ENCODE assay signal across 1 cellular context in the genomic region with DNA sequence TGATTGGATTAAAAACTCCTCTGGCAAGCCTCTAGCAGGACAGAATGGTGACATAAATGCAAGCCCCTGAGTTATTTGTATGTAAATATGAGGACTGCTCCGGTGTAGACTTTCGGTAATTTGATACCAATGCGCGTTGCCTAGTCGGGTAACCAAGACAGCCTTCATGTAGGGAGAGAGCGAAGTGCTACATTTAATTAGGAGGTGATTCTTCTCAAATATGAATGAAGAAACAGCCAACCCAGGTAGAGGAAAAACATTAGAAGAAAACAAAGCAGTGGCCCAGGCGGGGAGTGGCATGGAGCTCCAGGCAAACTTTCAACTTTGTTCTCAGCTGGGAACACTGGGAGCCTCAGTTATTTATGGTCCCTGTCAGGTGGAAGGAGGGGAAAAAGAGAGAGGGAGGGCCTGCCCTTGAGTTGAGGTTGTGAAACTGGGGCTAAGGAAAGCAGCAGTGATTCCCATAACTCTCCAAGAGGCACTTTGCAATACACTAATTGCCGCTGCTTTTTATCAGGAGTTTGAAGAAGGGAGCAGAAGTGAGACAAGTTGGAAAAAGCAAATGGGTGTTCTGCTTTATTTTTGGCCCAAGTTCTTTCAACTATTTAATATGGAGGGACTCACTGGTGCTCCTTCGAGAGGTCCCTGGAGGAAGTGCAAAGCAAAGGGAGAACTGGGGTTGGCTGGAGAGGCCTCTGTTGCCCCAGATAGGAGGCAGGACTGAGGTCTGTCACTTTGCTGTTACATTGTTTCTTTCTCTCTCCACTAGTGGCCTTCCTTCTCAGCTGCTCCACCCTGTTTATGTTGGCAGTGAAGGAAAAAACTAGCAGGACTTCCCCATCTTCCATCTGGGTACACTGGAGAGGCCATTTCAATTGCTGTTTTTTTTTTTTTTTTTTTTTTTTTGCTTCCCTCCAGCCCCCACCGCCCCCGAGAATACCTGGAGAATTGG.
A peak's percentile ranks its signal among the peaks of the same experiment; 100 is the strongest.
TF ChIP-seq lines count a peak whose summit lies in the region.

No MANE protein-coding gene starts in this region.

TF ChIP-seq in K562, 482 proteins besides CTCF, POLR2A, EP300 and RAD21 (continued from another document):
- peak; percentile 39 to 52 for TF ChIP-seq NRF1 (conservative IDR thresholded peaks at IDR 0.05 in 1 of 2, IDR thresholded peaks at IDR 0.05 in 1 of 2)
- TF ChIP-seq ZNF165 (CRISPR knock-in tag; IDR thresholded peaks at IDR 0.05; ENCODE audit: borderline replicate concordance), result no peak
- TF ChIP-seq ZBTB2 (IDR thresholded peaks at IDR 0.05), result 0 out of 2 replicates have a peak, but pooled peaks have one; percentile 14
- no peak for TF ChIP-seq ATF1 (CRISPR knock-in tag; IDR thresholded peaks at IDR 0.05)
- peak; percentile 54 for TF ChIP-seq ATF1 (tag; IDR thresholded peaks at IDR 0.05)
- 0 out of 4 replicates have a peak, but pooled peaks of 1 of the 2 experiments have one; percentile 6 for TF ChIP-seq MAZ (CRISPR knock-in tag; conservative IDR thresholded peaks at IDR 0.05 in 1 of 2, IDR thresholded peaks at IDR 0.05 in 1 of 2)
- TF ChIP-seq ZNF239 (CRISPR knock-in tag; IDR thresholded peaks at IDR 0.05), result no peak
- TF ChIP-seq MEIS2 (IDR thresholded peaks at IDR 0.05; ENCODE audit: partially characterized antibody), result peak; percentile 96
- TF ChIP-seq, protein P1, sequence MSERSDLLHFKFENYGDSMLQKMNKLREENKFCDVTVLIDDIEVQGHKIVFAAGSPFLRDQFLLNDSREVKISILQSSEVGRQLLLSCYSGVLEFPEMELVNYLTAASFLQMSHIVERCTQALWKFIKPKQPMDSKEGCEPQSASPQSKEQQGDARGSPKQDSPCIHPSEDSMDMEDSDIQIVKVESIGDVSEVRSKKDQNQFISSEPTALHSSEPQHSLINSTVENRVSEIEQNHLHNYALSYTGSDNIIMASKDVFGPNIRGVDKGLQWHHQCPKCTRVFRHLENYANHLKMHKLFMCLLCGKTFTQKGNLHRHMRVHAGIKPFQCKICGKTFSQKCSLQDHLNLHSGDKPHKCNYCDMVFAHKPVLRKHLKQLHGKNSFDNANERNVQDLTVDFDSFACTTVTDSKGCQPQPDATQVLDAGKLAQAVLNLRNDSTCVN (CRISPR knock-in tag; IDR thresholded peaks at IDR 0.05), result no peak
- peak; percentile 58; the same call in 1 of the 2 replicates for TF ChIP-seq ARID2 (IDR thresholded peaks at IDR 0.05)
